ENCODE assay signal across 1 cellular context in genomic region chr7:47327698-47328391, GRCh38.
A peak's percentile ranks its signal among the peaks of the same experiment; 100 is the strongest.
TF ChIP-seq lines count a peak whose summit lies in the region.

No MANE protein-coding gene starts in this region.

TF ChIP-seq in H1, 55 proteins besides CTCF, POLR2A, EP300 and RAD21 (continued from another document):
- TF ChIP-seq CHD7 (IDR thresholded peaks at IDR 0.05; ENCODE audit: insufficient replicate concordance, low read length) (no peak), NANOG (IDR thresholded peaks at IDR 0.05; ENCODE audit: insufficient read depth, low read depth, low read length, poor library complexity, severe bottlenecking) (no peak), JUN (IDR thresholded peaks at IDR 0.05; ENCODE audit: low read depth, low read length) (no peak), CREB1 (IDR thresholded peaks at IDR 0.05) (no peak), E2F6 (IDR thresholded peaks at IDR 0.05) (peak; percentile 19; the same call in 1 of the 2 replicates), ZNF274 (IDR thresholded peaks at IDR 0.05; ENCODE audit: borderline replicate concordance, extremely low read depth, low read length) (no peak), SIN3A (conservative IDR thresholded peaks at IDR 0.05 in 1 of 2, IDR thresholded peaks at IDR 0.05 in 1 of 2; ENCODE audit: low read depth in 1 of 2, low read length in 2 of 2) (no peak), SP1 (IDR thresholded peaks at IDR 0.05; ENCODE audit: low read depth, low read length) (no peak), GTF2F1 (IDR thresholded peaks at IDR 0.05; ENCODE audit: borderline replicate concordance, low read depth, low read length) (no peak), MAX (IDR thresholded peaks at IDR 0.05) (peak; percentile 16; the same call in 1 of the 2 replicates), BCL11A (IDR thresholded peaks at IDR 0.05; ENCODE audit: low read depth in 2 of 2, low read length in 2 of 2) (no peak), TBP (IDR thresholded peaks at IDR 0.05; ENCODE audit: low read depth, low read length) (peak; percentile 60; the same call in 1 of the 2 replicates), CBX8 (IDR thresholded peaks at IDR 0.05; ENCODE audit: borderline replicate concordance, low read depth, low read length) (no peak), CTBP2 (IDR thresholded peaks at IDR 0.05; ENCODE audit: borderline replicate concordance, insufficient read depth, insufficient read length, low read length) (peak; percentile 3), SRF (IDR thresholded peaks at IDR 0.05; ENCODE audit: low read depth, low read length) (no peak), TAF1 (IDR thresholded peaks at IDR 0.05; ENCODE audit: low read depth, low read length) (peak; percentile 76), EZH2 (IDR thresholded peaks at IDR 0.05; ENCODE audit: low read depth, low read length, severe bottlenecking) (no peak), HDAC6 (IDR thresholded peaks at IDR 0.05; ENCODE audit: low read depth, low read length) (no peak), SIX5 (IDR thresholded peaks at IDR 0.05; ENCODE audit: low read depth, low read length) (no peak; the same call in 1 of the 2 replicates), TEAD4 (IDR thresholded peaks at IDR 0.05; ENCODE audit: low read depth, low read length) (no peak), KDM4A (IDR thresholded peaks at IDR 0.05; ENCODE audit: low read depth, low read length, severe bottlenecking) (no peak)
TF ChIP-seq in H1: peak in this region for 8.
